1 cellular context compared by ENCODE assay signal in the genomic region with DNA sequence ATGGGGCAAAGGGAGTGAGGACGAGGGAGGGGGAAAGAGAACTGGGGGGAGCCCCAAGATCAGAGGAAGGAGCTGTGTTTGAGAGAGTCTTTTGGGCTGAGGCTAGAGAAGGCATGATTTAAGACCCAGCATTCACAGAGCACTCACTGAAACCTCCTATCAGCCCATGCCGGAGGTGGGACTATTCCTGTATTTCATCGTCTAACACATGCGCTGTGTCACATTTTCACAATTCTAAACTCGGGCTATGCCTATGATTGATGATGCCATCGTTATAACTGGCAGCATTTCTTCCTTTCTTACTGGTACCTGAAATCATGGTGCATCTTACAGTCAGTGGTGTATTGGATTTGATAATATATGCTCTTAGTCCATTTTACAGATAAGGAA.
TF ChIP-seq lines count a peak whose summit lies in the region.

No MANE protein-coding gene starts in this region.

TF ChIP-seq in HepG2, 621 proteins besides CTCF, POLR2A, EP300 and RAD21:
- TF ChIP-seq ZNF510 (CRISPR knock-in tag; IDR thresholded peaks at IDR 0.05; ENCODE audit: low read depth) (no peak), ZNF629 (CRISPR knock-in tag; conservative IDR thresholded peaks at IDR 0.05) (peak; percentile 38; the same call in 1 of the 2 replicates), XRCC5 (optimal IDR thresholded peaks at IDR 0.05; ENCODE audit: low read length) (no peak)
- TF ChIP-seq, protein P1, sequence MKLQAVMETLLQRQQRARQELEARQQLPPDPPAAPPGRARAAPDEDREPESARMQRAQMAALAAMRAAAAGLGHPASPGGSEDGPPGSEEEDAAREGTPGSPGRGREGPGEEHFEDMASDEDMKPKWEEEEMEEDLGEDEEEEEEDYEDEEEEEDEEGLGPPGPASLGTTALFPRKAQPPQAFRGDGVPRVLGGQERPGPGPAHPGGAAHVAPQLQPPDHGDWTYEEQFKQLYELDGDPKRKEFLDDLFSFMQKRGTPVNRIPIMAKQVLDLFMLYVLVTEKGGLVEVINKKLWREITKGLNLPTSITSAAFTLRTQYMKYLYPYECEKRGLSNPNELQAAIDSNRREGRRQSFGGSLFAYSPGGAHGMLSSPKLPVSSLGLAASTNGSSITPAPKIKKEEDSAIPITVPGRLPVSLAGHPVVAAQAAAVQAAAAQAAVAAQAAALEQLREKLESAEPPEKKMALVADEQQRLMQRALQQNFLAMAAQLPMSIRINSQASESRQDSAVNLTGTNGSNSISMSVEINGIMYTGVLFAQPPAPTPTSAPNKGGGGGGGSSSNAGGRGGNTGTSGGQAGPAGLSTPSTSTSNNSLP (IDR thresholded peaks at IDR 0.05; ENCODE audit: low read depth, low read length): no peak
- TF ChIP-seq, protein P2, sequence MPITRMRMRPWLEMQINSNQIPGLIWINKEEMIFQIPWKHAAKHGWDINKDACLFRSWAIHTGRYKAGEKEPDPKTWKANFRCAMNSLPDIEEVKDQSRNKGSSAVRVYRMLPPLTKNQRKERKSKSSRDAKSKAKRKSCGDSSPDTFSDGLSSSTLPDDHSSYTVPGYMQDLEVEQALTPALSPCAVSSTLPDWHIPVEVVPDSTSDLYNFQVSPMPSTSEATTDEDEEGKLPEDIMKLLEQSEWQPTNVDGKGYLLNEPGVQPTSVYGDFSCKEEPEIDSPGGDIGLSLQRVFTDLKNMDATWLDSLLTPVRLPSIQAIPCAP (CRISPR knock-in tag; IDR thresholded peaks at IDR 0.05; ENCODE audit: low read depth): no peak
TF ChIP-seq in HepG2: peak in this region for 1.
